Comparison of ENCODE assay signal across 22 cellular contexts in genomic region chr20:3871549-3872265, GRCh38. TPM values are rescaled to one million over a fixed set of nuclear protein-coding genes. Genes with fewer than 3 reads are reported as not detected.
DNase-seq lines count a peak whose midpoint lies in the region; ATAC-seq, FAIRE-seq and TF ChIP-seq lines count a peak whose summit lies in the region.
"Had no signal": no experiment of that assay in that cellular context is flagged by ENCODE, and none has a peak within 500 bp of the region (broad histone marks: within the 10 kb centered on the region; RNA-seq: fewer than 3 reads in every experiment).

No MANE protein-coding gene starts in this region.

- FAIRE-seq in K562 (lab: Jason Lieb, UNC), result no peak
- FAIRE-seq: GM18507, H1, islet of Langerhans had no signal

- H3K9me3 Mint-ChIP-seq in mesothelial cell of epicardium, result no peaks in the 10 kb centered on the region
- H3K9me3 Mint-ChIP-seq: nephron had no signal

- no peaks in the 10 kb centered on the region for H4K20me1 ChIP-seq in Karpas-422 (ENCODE audit: insufficient read depth, low read depth, low read length)
- no peaks in the 10 kb centered on the region for H4K20me1 ChIP-seq in K562 (replicated peaks; ENCODE audit: control insufficient read depth, insufficient read depth, low read length)

- H3K27ac ChIP-seq in Karpas-422 (ENCODE audit: low read length), result 0 out of 2 replicates have a peak overlapping the region, but pooled peaks have one; percentile 1
- H3K27ac ChIP-seq in K562 (ENCODE audit: extremely low read depth, low read depth, low read length), result no peak overlapping the region
- H3K27ac ChIP-seq: HL-60, suprapubic skin had no signal

- CTCF ChIA-PET in K562 (lab: Yijun Ruan, JAX; ENCODE audit: low intra/inter-chr PET ratio), result no interaction called here

- H3K4me3 ChIP-seq in Karpas-422 (ENCODE audit: low read length) (no peak overlapping the region), K562 (no peak overlapping the region)
- H3K4me3 ChIP-seq: adrenal gland, suprapubic skin had no signal

- H3K9ac ChIP-seq in Karpas-422 (ENCODE audit: low read length) (no peak overlapping the region), K562 (ENCODE audit: insufficient read depth in 1 of 2, low read depth in 2 of 2, low read length in 2 of 2) (no peak overlapping the region)

- no peak; the same call in 1 of the 2 replicates for TF ChIP-seq POLR2A in K562 (conservative IDR thresholded peaks at IDR 0.05)

- peaks cover 8% of the 10 kb centered on the region for H3K4me1 Mint-ChIP-seq in mesothelial cell of epicardium

- H3K4me3 Mint-ChIP-seq in mesothelial cell of epicardium, result no peak overlapping the region
- H3K4me3 Mint-ChIP-seq: activated CD4-positive, alpha-beta T cell treated with anti-CD3 and anti-CD28 coated beads for 36 hours; activated CD8-positive, alpha-beta memory T cell treated with anti-CD3 and anti-CD28 coated beads, Interleukin-2, amount 10 ng/mL, durations not matched to agents 7 days and 5 days; nephron had no signal

- H3K4me1 ChIP-seq in Karpas-422 (ENCODE audit: low read length), result peaks cover 25% of the 10 kb centered on the region
- H3K4me1 ChIP-seq in K562 (replicated peaks in 1 of 2; ENCODE audit: control insufficient read depth in 2 of 2, insufficient read depth in 2 of 2, low read length in 2 of 2), result no peaks in the 10 kb centered on the region; a peak in 2 of 5 replicates

- TF ChIP-seq RAD21 in K562 (CRISPR knock-in tag; conservative IDR thresholded peaks at IDR 0.05 in 1 of 2, IDR thresholded peaks at IDR 0.05 in 1 of 2), result no peak

- no peaks in the 10 kb centered on the region for H3K27me3 ChIP-seq in Karpas-422 (ENCODE audit: low read length)
- no peaks in the 10 kb centered on the region for H3K27me3 ChIP-seq in K562 (ENCODE audit: control insufficient read depth in 2 of 2, insufficient read depth in 2 of 2, low read length in 2 of 2)
- H3K27me3 ChIP-seq: adrenal gland, suprapubic skin had no signal

- no peak overlapping the region for H2AFZ ChIP-seq in Karpas-422 (ENCODE audit: low read length)
- H2AFZ ChIP-seq in K562 (ENCODE audit: low read depth, low read length), result no peak overlapping the region

- TF ChIP-seq EP300 in K562 (IDR thresholded peaks at IDR 0.05; ENCODE audit: low read length), result no peak

- H3K9me3 ChIP-seq in Karpas-422 (ENCODE audit: low read length), result no peaks in the 10 kb centered on the region
- H3K9me3 ChIP-seq in K562 (replicated peaks; ENCODE audit: control insufficient read depth, insufficient read depth, low read depth, low read length), result no peaks in the 10 kb centered on the region
- H3K9me3 ChIP-seq: adrenal gland, suprapubic skin had no signal

- peaks cover 19% of the 10 kb centered on the region for H3K36me3 ChIP-seq in Karpas-422 (ENCODE audit: insufficient read depth, low read length)
- H3K36me3 ChIP-seq in K562 (ENCODE audit: control insufficient read depth, insufficient read depth, low read length), result peaks cover 16% of the 10 kb centered on the region; the same call in 1 of the 3 replicates

- no TSS peak for BruUV-seq in K562 (replicated peaks; lab: Mats Ljungman, UMichigan)

- peaks cover 32% of the 10 kb centered on the region for H3K36me3 Mint-ChIP-seq in mesothelial cell of epicardium

- POLR2A ChIA-PET in K562 (lab: Yijun Ruan, JAX), result interaction anchor here (0.6 to 1.4 kb wide), 4 partner anchors 8 to 179 kb away, joined by 3 to 4 read pairs (median 4); no protein-coding TSS in a partner anchor

- WGBS in K562 (ENCODE audit: insufficient coverage, low coverage, missing lambda C conversion rate), result 81% methylated on average over 4 of the region's 4 CpGs

- no peaks in the 10 kb centered on the region for H3K9me1 ChIP-seq in K562 (ENCODE audit: control insufficient read depth, insufficient read depth, low read length)

- H3K4me2 ChIP-seq in Karpas-422 (ENCODE audit: low read depth, low read length, poor library complexity, severe bottlenecking) (peak overlapping the region; percentile 24), K562 (ENCODE audit: insufficient read depth, low read length) (no peak overlapping the region)

- intact Hi-C loops in K562 (cut with micrococcal nuclease), result no loop called here

- peak overlapping the region; percentile 21 for H3K27ac Mint-ChIP-seq in mesothelial cell of epicardium
- H3K27ac Mint-ChIP-seq: activated CD4-positive, alpha-beta T cell treated with anti-CD3 and anti-CD28 coated beads for 36 hours; activated CD8-positive, alpha-beta memory T cell treated with anti-CD3 and anti-CD28 coated beads, Interleukin-2, amount 10 ng/mL, durations not matched to agents 7 days and 5 days had no signal

- H3K79me2 ChIP-seq in Karpas-422 (ENCODE audit: low read length) (peaks cover 18% of the 10 kb centered on the region; the same call in 1 of the 2 replicates), K562 (ENCODE audit: control insufficient read depth, insufficient read depth, low read length) (no peaks in the 10 kb centered on the region)

- TF ChIP-seq CTCF in K562 (IDR thresholded peaks at IDR 0.05 in 2 of 3, conservative IDR thresholded peaks at IDR 0.05 in 1 of 3; ENCODE audit: insufficient read depth in 2 of 3, low read depth in 1 of 3, low read length in 3 of 3) (no peak), mesothelial cell of epicardium (IDR thresholded peaks at IDR 0.05; ENCODE audit: unreplicated experiment) (no peak)

- H3K27me3 Mint-ChIP-seq in mesothelial cell of epicardium (ENCODE audit: low read depth), result no peaks in the 10 kb centered on the region
- H3K27me3 Mint-ChIP-seq: activated CD4-positive, alpha-beta T cell treated with anti-CD3 and anti-CD28 coated beads for 36 hours; activated CD8-positive, alpha-beta memory T cell treated with anti-CD3 and anti-CD28 coated beads, Interleukin-2, amount 10 ng/mL, durations not matched to agents 7 days and 5 days had no signal

- ATAC-seq in K562, result no peak
- ATAC-seq in HG03139 (IDR thresholded peaks at IDR 0.05; ENCODE audit: unreplicated experiment), result no peak
- no peak for ATAC-seq in HG03439 (IDR thresholded peaks at IDR 0.05; ENCODE audit: unreplicated experiment)
- ATAC-seq: activated CD4-positive, alpha-beta T cell treated with anti-CD3 and anti-CD28 coated beads for 36 hours; activated CD8-positive, alpha-beta memory T cell treated with anti-CD3 and anti-CD28 coated beads, Interleukin-2, amount 10 ng/mL, durations not matched to agents 7 days and 5 days had no signal

- DNase-seq in DMS 273 (lab: John Stamatoyannopoulos, UW; ENCODE audit: unreplicated experiment), result peak; percentile 43
- no peak for DNase-seq in Karpas-422
- peak in 2 of 4 experiments; percentile 24 to 30 for DNase-seq in K562 (ENCODE audit: extremely low read depth in 1 of 4, low spot score in 3 of 4)
- no peak for DNase-seq in mesothelial cell of epicardium (ENCODE audit: low spot score in 2 of 2, unreplicated experiment in 2 of 2)
- no peak for DNase-seq in KG1 (lab: John Stamatoyannopoulos, UW)
- DNase-seq in DMS153 treated with DMSO at 0.1 percent for 48 hours (lab: John Stamatoyannopoulos, UW; ENCODE audit: unreplicated experiment), result no peak
- DNase-seq: activated CD4-positive, alpha-beta T cell treated with anti-CD3 and anti-CD28 coated beads for 36 hours; activated CD8-positive, alpha-beta memory T cell treated with anti-CD3 and anti-CD28 coated beads, Interleukin-2, amount 10 ng/mL, durations not matched to agents 7 days and 5 days; activated effector memory CD4-positive, alpha-beta T cell treated with Interleukin-2 at 50 U/mL for 16 hours; AML-193; central memory CD4-positive, alpha-beta T cell; DMS153; effector memory CD4-positive, alpha-beta T cell had no signal

- H3K9me2 ChIP-seq in Karpas-422 (replicated peaks; ENCODE audit: insufficient read depth, low read length), result no peaks in the 10 kb centered on the region

- in situ Hi-C loops in K562 (cut with MboI), result no loop called here

RNA-seq across cellular contexts. Expression of gene PANK2, which starts 17.5 kb away (rescaled TPM):
- 19.2 and 41.5 TPM in 2 replicates for total RNA-seq in Karpas-422 (2014; rRNA removed; shearing (Covaris generic); ENCODE audit: low replicate concordance)
- 46.6 and 73.9 TPM in 2 replicates for total RNA-seq in K562 (2011; cell fraction: chromatin; rRNA removed; ENCODE audit: low replicate concordance)
- 27.2 and 30.0 TPM in 2 replicates for total RNA-seq in K562 (2011; cell fraction: nucleolus; rRNA removed)
- 35.8 and 46.8 TPM in 2 replicates for total RNA-seq in K562 (2011; cell fraction: nucleoplasm; rRNA removed)
- total RNA-seq in K562 (2014; rRNA removed), result 28.0 and 31.3 TPM in 2 replicates
- 43.5 and 50.4 TPM in 2 replicates for total RNA-seq in K562 (2014; rRNA removed; fragmentation: Illumina TruSeq; extraction: Trizol)
- 31.6 and 36.1 TPM in 2 replicates for total RNA-seq in K562 (2015; rRNA removed; fragmentation: Illumina TruSeq; extraction: Trizol)
- total RNA-seq in K562 (2021), result 29.2 and 34.2 TPM in 2 replicates
- polyA plus RNA-seq in K562 (2011; rRNA removed), result 39.0 and 39.3 TPM in 2 replicates
- polyA plus RNA-seq in K562 (2011; cell fraction: cytosol; rRNA removed), result 7.9 and 27.3 TPM in 2 replicates
- polyA plus RNA-seq in K562 (2011; cell fraction: nucleus; rRNA removed), result 15.7 and 35.1 TPM in 2 replicates
- 22.7 and 40.6 TPM in 2 replicates for polyA plus RNA-seq in K562 (2012)
- polyA plus RNA-seq in K562 (2014; fragmentation: Illumina TruSeq; extraction: Trizol), result 28.5 and 31.4 TPM in 2 replicates
- polyA plus RNA-seq in K562 (2014; fragmentation: Nextera tagmentation; extraction: Ambion mirVana), result 10 to 100 TPM; 14.9 to 16.3 TPM
- polyA plus RNA-seq in K562 (2014; rRNA removed), result 25.3 and 29.4 TPM in 2 replicates
- polyA minus RNA-seq in K562 (2011; rRNA and poly(A)+ RNA removed), result 49.1 and 76.6 TPM in 2 replicates
- 11.5 and 22.7 TPM in 2 replicates for polyA minus RNA-seq in K562 (2011; cell fraction: cytosol; rRNA and poly(A)+ RNA removed)
- 20.1 and 42.4 TPM in 2 replicates for polyA minus RNA-seq in K562 (2011; cell fraction: nucleus; rRNA and poly(A)+ RNA removed)
- total RNA-seq in mesothelial cell of epicardium, result 48.3 to 52.5 TPM (median 48.7 TPM) in 3 replicates

RNA-seq across cellular contexts. Expression of gene MAVS, which starts 25.1 kb away (rescaled TPM):
- 18.4 and 22.7 TPM in 2 replicates for total RNA-seq in Karpas-422 (2014; rRNA removed; shearing (Covaris generic); ENCODE audit: low replicate concordance)
- 23.5 and 38.9 TPM in 2 replicates for total RNA-seq in K562 (2011; cell fraction: chromatin; rRNA removed; ENCODE audit: low replicate concordance)
- 20.9 and 22.8 TPM in 2 replicates for total RNA-seq in K562 (2011; cell fraction: nucleolus; rRNA removed)
- 25.7 and 37.2 TPM in 2 replicates for total RNA-seq in K562 (2011; cell fraction: nucleoplasm; rRNA removed)
- 9.4 and 14.0 TPM in 2 replicates for total RNA-seq in K562 (2014; rRNA removed)
- 9.0 and 9.5 TPM in 2 replicates for total RNA-seq in K562 (2014; rRNA removed; fragmentation: Illumina TruSeq; extraction: Trizol)
- 11.9 and 12.3 TPM in 2 replicates for total RNA-seq in K562 (2015; rRNA removed; fragmentation: Illumina TruSeq; extraction: Trizol)
- 19.2 and 22.0 TPM in 2 replicates for total RNA-seq in K562 (2021)
- 11.3 and 17.5 TPM in 2 replicates for polyA plus RNA-seq in K562 (2011; rRNA removed)
- 10.9 and 13.6 TPM in 2 replicates for polyA plus RNA-seq in K562 (2011; cell fraction: cytosol; rRNA removed)
- polyA plus RNA-seq in K562 (2011; cell fraction: nucleus; rRNA removed), result 21.7 and 22.6 TPM in 2 replicates
- polyA plus RNA-seq in K562 (2012), result 12.3 and 15.3 TPM in 2 replicates
- 14.3 and 14.5 TPM in 2 replicates for polyA plus RNA-seq in K562 (2014; fragmentation: Illumina TruSeq; extraction: Trizol)
- 1 to 10 TPM; 1.6 to 1.8 TPM for polyA plus RNA-seq in K562 (2014; fragmentation: Nextera tagmentation; extraction: Ambion mirVana)
- 12.2 and 13.0 TPM in 2 replicates for polyA plus RNA-seq in K562 (2014; rRNA removed)
- 18.5 and 20.4 TPM in 2 replicates for polyA minus RNA-seq in K562 (2011; rRNA and poly(A)+ RNA removed)
- 13.2 and 15.6 TPM in 2 replicates for polyA minus RNA-seq in K562 (2011; cell fraction: cytosol; rRNA and poly(A)+ RNA removed)
- 6.6 and 11.2 TPM in 2 replicates for polyA minus RNA-seq in K562 (2011; cell fraction: nucleus; rRNA and poly(A)+ RNA removed)
- 37.1 to 38.3 TPM (median 37.3 TPM) in 3 replicates for total RNA-seq in mesothelial cell of epicardium

RNA-seq across cellular contexts. Expression of gene AP5S1, which starts 51.4 kb away (rescaled TPM):
- total RNA-seq in Karpas-422 (2014; rRNA removed; shearing (Covaris generic); ENCODE audit: low replicate concordance), result 5.3 and 7.1 TPM in 2 replicates
- 5.9 and 16.6 TPM in 2 replicates for total RNA-seq in K562 (2011; cell fraction: chromatin; rRNA removed; ENCODE audit: low replicate concordance)
- total RNA-seq in K562 (2011; cell fraction: nucleolus; rRNA removed), result 13.9 and 14.5 TPM in 2 replicates
- total RNA-seq in K562 (2011; cell fraction: nucleoplasm; rRNA removed), result 11.4 and 14.7 TPM in 2 replicates
- total RNA-seq in K562 (2014; rRNA removed), result 8.8 and 12.4 TPM in 2 replicates
- 2.1 and 2.6 TPM in 2 replicates for total RNA-seq in K562 (2014; rRNA removed; fragmentation: Illumina TruSeq; extraction: Trizol)
- total RNA-seq in K562 (2015; rRNA removed; fragmentation: Illumina TruSeq; extraction: Trizol), result 5.6 and 5.7 TPM in 2 replicates
- total RNA-seq in K562 (2021), result 8.4 and 8.5 TPM in 2 replicates
- polyA plus RNA-seq in K562 (2011; rRNA removed), result 3.0 and 5.5 TPM in 2 replicates
- polyA plus RNA-seq in K562 (2011; cell fraction: cytosol; rRNA removed), result 5.5 and 8.1 TPM in 2 replicates
- 4.9 TPM in 2 replicates for polyA plus RNA-seq in K562 (2011; cell fraction: nucleus; rRNA removed)
- 7.3 and 8.8 TPM in 2 replicates for polyA plus RNA-seq in K562 (2012)
- 4.4 and 7.7 TPM in 2 replicates for polyA plus RNA-seq in K562 (2014; fragmentation: Illumina TruSeq; extraction: Trizol)
- 1 to 10 TPM; 3.0 to 3.1 TPM for polyA plus RNA-seq in K562 (2014; fragmentation: Nextera tagmentation; extraction: Ambion mirVana)
- 4.7 and 4.8 TPM in 2 replicates for polyA plus RNA-seq in K562 (2014; rRNA removed)
- 2.5 and 3.7 TPM in 2 replicates for polyA minus RNA-seq in K562 (2011; rRNA and poly(A)+ RNA removed)
- 6.5 and 8.3 TPM in 2 replicates for polyA minus RNA-seq in K562 (2011; cell fraction: cytosol; rRNA and poly(A)+ RNA removed)
- 4.0 and 4.6 TPM in 2 replicates for polyA minus RNA-seq in K562 (2011; cell fraction: nucleus; rRNA and poly(A)+ RNA removed)
- 13.8 to 14.5 TPM (median 14.0 TPM) in 3 replicates for total RNA-seq in mesothelial cell of epicardium
